Comparison of ENCODE assay signal across 24 cellular contexts in genomic region chr5:145441228-145441627, GRCh38.
"Had no signal": no experiment of that assay in that cellular context is flagged by ENCODE, and none has a peak within 500 bp of the region (broad histone marks: within the 10 kb centered on the region; RNA-seq: fewer than 3 reads in every experiment).

No MANE protein-coding gene starts in this region.

- H3K36me3 ChIP-seq: colonic mucosa, esophagus muscularis mucosa, esophagus squamous epithelium, gastrocnemius medialis, heart left ventricle, heart right ventricle had no signal

- DNase-seq: colonic mucosa; cortex of kidney; dermis blood vessel endothelial cell; dorsolateral prefrontal cortex; effector CD4-positive, alpha-beta T cell; effector CD8-positive, alpha-beta T cell; effector memory CD4-positive, alpha-beta T cell; effector memory CD8-positive, alpha-beta T cell; endodermal cell; erythroblast; esophagus squamous epithelium; foreskin fibroblast; foreskin keratinocyte; foreskin melanocyte; gastrocnemius medialis; glutamatergic neuron; head of caudate nucleus; heart left ventricle; heart right ventricle had no signal

- H3K27ac ChIP-seq: colonic mucosa, coronary artery, dorsolateral prefrontal cortex, epithelial cell of prostate, esophagus muscularis mucosa, esophagus squamous epithelium, foreskin keratinocyte, gastrocnemius medialis, gastroesophageal sphincter, heart left ventricle, heart right ventricle had no signal

- H3K9me3 ChIP-seq: colonic mucosa, esophagus squamous epithelium, gastrocnemius medialis had no signal

- ATAC-seq: effector memory CD8-positive, alpha-beta T cell; esophagus mucosa; foreskin keratinocyte; gastrocnemius medialis; gastroesophageal sphincter; heart left ventricle; heart right ventricle had no signal

- H3K27me3 ChIP-seq: colonic mucosa, dorsolateral prefrontal cortex, esophagus muscularis mucosa, esophagus squamous epithelium, foreskin keratinocyte, gastrocnemius medialis, gastroesophageal sphincter, heart left ventricle, heart right ventricle had no signal

- H3K4me1 ChIP-seq: colonic mucosa, esophagus muscularis mucosa, gastroesophageal sphincter, heart left ventricle, heart right ventricle had no signal

- H3K4me3 ChIP-seq: colonic mucosa, coronary artery, dorsolateral prefrontal cortex, esophagus muscularis mucosa, esophagus squamous epithelium, gastrocnemius medialis, gastroesophageal sphincter, heart left ventricle, heart right ventricle had no signal
